8 cellular contexts compared by ENCODE assay signal in the genomic region with DNA sequence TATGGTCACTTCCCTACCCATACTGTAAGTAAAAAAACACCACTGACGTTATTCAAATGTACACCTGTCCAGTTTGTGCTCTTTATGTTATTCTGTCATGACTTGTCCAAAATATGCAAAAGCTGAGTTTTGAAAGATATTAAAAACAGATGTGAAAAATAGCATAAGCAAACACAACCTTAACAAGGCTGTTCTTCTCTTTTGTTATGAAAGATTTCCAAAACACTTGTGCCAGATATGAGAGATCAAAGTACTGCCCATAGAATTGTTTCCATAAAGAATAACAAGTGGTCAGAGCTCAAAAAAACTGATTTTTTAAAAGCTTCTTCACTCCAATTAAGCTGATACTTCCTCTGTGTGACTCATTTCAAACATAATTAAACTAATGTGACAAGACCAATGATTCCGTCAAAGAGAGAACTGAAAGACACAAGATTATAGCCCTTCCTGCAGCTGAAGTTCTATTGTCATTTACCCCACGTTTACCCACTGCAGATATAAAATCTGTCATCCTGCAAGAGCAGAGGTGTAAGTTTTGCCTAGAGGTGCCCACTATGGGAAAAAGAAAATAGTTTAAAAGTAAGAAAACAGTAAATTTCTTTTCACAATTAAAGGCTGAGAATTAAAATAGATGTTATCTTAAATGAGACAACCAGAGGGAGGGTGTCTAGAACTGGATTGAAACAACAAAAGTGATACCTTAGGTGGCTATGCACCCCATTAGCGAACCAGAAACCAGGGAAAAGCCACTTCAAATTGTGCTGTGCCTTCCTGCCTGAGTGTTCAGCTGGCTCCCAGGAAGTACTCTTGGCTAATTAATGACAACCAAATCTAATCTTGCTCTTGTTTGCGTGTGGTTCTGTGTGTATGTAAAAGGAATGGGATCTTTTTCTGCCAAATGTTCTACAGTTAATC. TPM values are rescaled to one million over a fixed set of nuclear protein-coding genes. Genes with fewer than 3 reads are reported as not detected.
DNase-seq lines count a peak whose midpoint lies in the region; ATAC-seq and TF ChIP-seq lines count a peak whose summit lies in the region.

No MANE protein-coding gene starts in this region.

- H3K27ac ChIP-seq in lower lobe of right lung = no peak overlapping the region

- H3K4me1 ChIP-seq in lower lobe of right lung = peaks cover 4% of the 10 kb centered on the region

- H3K36me3 Mint-ChIP-seq in activated CD8-positive, alpha-beta T cell treated with anti-CD3 and anti-CD28 coated beads, Interleukin-2, amount 10 ng/mL, durations not matched to agents 7 days and 5 days (ENCODE audit: low read depth) = no peaks in the 10 kb centered on the region

- H3K27me3 Mint-ChIP-seq in activated CD8-positive, alpha-beta T cell treated with anti-CD3 and anti-CD28 coated beads, Interleukin-2, amount 10 ng/mL, durations not matched to agents 7 days and 5 days (ENCODE audit: low read depth) = no peaks in the 10 kb centered on the region

- no peaks in the 10 kb centered on the region for H3K9me3 ChIP-seq in lower lobe of right lung

- H3K4me1 Mint-ChIP-seq in activated CD8-positive, alpha-beta T cell treated with anti-CD3 and anti-CD28 coated beads, Interleukin-2, amount 10 ng/mL, durations not matched to agents 7 days and 5 days (ENCODE audit: low read depth) = no peaks in the 10 kb centered on the region

- H3K4me3 ChIP-seq in lower lobe of right lung = no peak overlapping the region

- no peak overlapping the region for H3K4me3 Mint-ChIP-seq in activated CD8-positive, alpha-beta T cell treated with anti-CD3 and anti-CD28 coated beads, Interleukin-2, amount 10 ng/mL, durations not matched to agents 7 days and 5 days

- intact Hi-C loops in lower lobe of right lung (cut with DNase I) = no loop called here

- H3K36me3 ChIP-seq in lower lobe of right lung = no peaks in the 10 kb centered on the region

- H3K9me3 Mint-ChIP-seq in activated CD8-positive, alpha-beta T cell treated with anti-CD3 and anti-CD28 coated beads, Interleukin-2, amount 10 ng/mL, durations not matched to agents 7 days and 5 days (ENCODE audit: insufficient read depth) = no peaks in the 10 kb centered on the region

- no peaks in the 10 kb centered on the region for H3K27me3 ChIP-seq in lower lobe of right lung (ENCODE audit: low read depth)

- POLR2A ChIA-PET in activated CD8-positive, alpha-beta T cell treated with anti-CD3 and anti-CD28 coated beads, Interleukin-2, amount 10 ng/mL, durations not matched to agents 7 days and 5 days (lab: Charles Lee) = no interaction called here

- no peak overlapping the region for H3K27ac Mint-ChIP-seq in activated CD8-positive, alpha-beta T cell treated with anti-CD3 and anti-CD28 coated beads, Interleukin-2, amount 10 ng/mL, durations not matched to agents 7 days and 5 days

- in situ Hi-C loops in GM18951 (cut with MboI; ENCODE audit: low sequenced_read_pairs, unreplicated experiment) = no loop called here

- TF ChIP-seq CTCF in lower lobe of right lung (IDR thresholded peaks at IDR 0.05) = no peak

- ATAC-seq in HG03060 (IDR thresholded peaks at IDR 0.05; ENCODE audit: low read depth, unreplicated experiment) = peak; percentile 88
- peak; percentile 45 to 81 for ATAC-seq in lower lobe of right lung
- no peak for ATAC-seq in activated CD8-positive, alpha-beta T cell treated with anti-CD3 and anti-CD28 coated beads, Interleukin-2, amount 10 ng/mL, durations not matched to agents 7 days and 5 days

- DNase-seq in NCI-H526 treated with DMSO at 0.1 percent for 48 hours (lab: John Stamatoyannopoulos, UW) (peak; percentile 97), lower lobe of right lung (no peak), occipital lobe (lab: John Stamatoyannopoulos, UW) (no peak), dedifferentiated amniotic fluid mesenchymal stem cell (ENCODE audit: extremely low spot score) (no peak)
- DNase-seq in activated CD8-positive, alpha-beta T cell treated with anti-CD3 and anti-CD28 coated beads, Interleukin-2, amount 10 ng/mL, durations not matched to agents 7 days and 5 days = no peak
- no peak for DNase-seq in activated naive CD4-positive, alpha-beta T cell (lab: John Stamatoyannopoulos, UW)

- TF ChIP-seq POLR2A in GM18951 (IDR thresholded peaks at IDR 0.05; ENCODE audit: extremely low read depth, insufficient read depth, insufficient read length) = peak; percentile 23

- CTCF ChIA-PET in activated CD8-positive, alpha-beta T cell treated with anti-CD3 and anti-CD28 coated beads, Interleukin-2, amount 10 ng/mL, durations not matched to agents 7 days and 5 days (lab: Charles Lee) = no interaction called here

RNA-seq across cellular contexts. Expression of a gene that starts 30.1 kb away (rescaled TPM):
- 1.9 TPM for total RNA-seq in lower lobe of right lung
- total RNA-seq in occipital lobe = 0.31 TPM
- total RNA-seq in activated CD8-positive, alpha-beta T cell treated with anti-CD3 and anti-CD28 coated beads, Interleukin-2, amount 10 ng/mL, durations not matched to agents 7 days and 5 days = not detected
